13 cellular contexts compared by ENCODE assay signal in genomic region chr4:122583906-122584305, GRCh38. TPM values are rescaled to one million over a fixed set of nuclear protein-coding genes. Genes with fewer than 3 reads are reported as not detected.
DNase-seq lines count a peak whose midpoint lies in the region; ATAC-seq and TF ChIP-seq lines count a peak whose summit lies in the region.
"Had no signal": no experiment of that assay in that cellular context is flagged by ENCODE, and none has a peak within 500 bp of the region (broad histone marks: within the 10 kb centered on the region; RNA-seq: fewer than 3 reads in every experiment).

No MANE protein-coding gene starts in this region.

- peaks cover 8% of the 10 kb centered on the region for H3K4me1 ChIP-seq in RWPE2 (ENCODE audit: insufficient read depth, poor library complexity, severe bottlenecking)
- H3K4me1 ChIP-seq in CD8-positive, alpha-beta T cell (ENCODE audit: insufficient read depth, low read length), result peaks cover 6% of the 10 kb centered on the region
- no peaks in the 10 kb centered on the region for H3K4me1 ChIP-seq in HAP-1

- no peaks in the 10 kb centered on the region for H3K9me3 Mint-ChIP-seq in activated CD4-positive, alpha-beta T cell treated with anti-CD3 and anti-CD28 coated beads for 36 hours (ENCODE audit: low read depth)
- no peaks in the 10 kb centered on the region for H3K9me3 Mint-ChIP-seq in CD8-positive, alpha-beta T cell
- H3K9me3 Mint-ChIP-seq: dendritic cell treated with granulocyte-macrophage colony-stimulating factor and Interleukin-4, amounts not matched to agents 40 ng/mL and 50 ng/mL, for 4 days; type B pancreatic cell had no signal

- H3K36me3 ChIP-seq in RWPE2 (ENCODE audit: low read depth) (no peaks in the 10 kb centered on the region), HAP-1 (replicated peaks) (no peaks in the 10 kb centered on the region)
- H3K36me3 ChIP-seq in CD8-positive, alpha-beta T cell (ENCODE audit: insufficient read depth, low read length), result no peaks in the 10 kb centered on the region

- intact Hi-C loops in activated CD4-positive, alpha-beta T cell treated with anti-CD3 and anti-CD28 coated beads for 36 hours (cut with DNase I, micrococcal nuclease), result loop anchor here in 1 of 2 experiments (1.0 to 2.0 kb wide), 3 partner anchors 18 to 339 kb away; partner anchors contain the start of genes IL21 and NUDT6
- intact Hi-C loops in dorsolateral prefrontal cortex (cut with DNase I), result no loop called here
- intact Hi-C loops in CD8-positive, alpha-beta T cell (cut with DNase I, micrococcal nuclease), result loop anchor here in 1 of 2 experiments (10.0 kb wide), 1 partner anchor 341 kb away; the partner anchor contains the start of gene NUDT6

- peak overlapping the region; percentile 44 for H3K4me3 Mint-ChIP-seq in activated CD4-positive, alpha-beta T cell treated with anti-CD3 and anti-CD28 coated beads for 36 hours
- H3K4me3 Mint-ChIP-seq in CD8-positive, alpha-beta T cell, result no peak overlapping the region
- H3K4me3 Mint-ChIP-seq: dendritic cell treated with granulocyte-macrophage colony-stimulating factor and Interleukin-4, amounts not matched to agents 40 ng/mL and 50 ng/mL, for 4 days; type B pancreatic cell had no signal

- TF ChIP-seq CTCF in RWPE2 (IDR thresholded peaks at IDR 0.05; ENCODE audit: poor library complexity, severe bottlenecking) (no peak), dorsolateral prefrontal cortex (IDR thresholded peaks at IDR 0.05 in 54 of 56, conservative IDR thresholded peaks at IDR 0.05 in 2 of 56; ENCODE audit: low read depth in 1 of 56, partially characterized antibody in 56 of 56) (no peak)
- TF ChIP-seq CTCF in CD8-positive, alpha-beta T cell (IDR thresholded peaks at IDR 0.05), result no peak

- H3K27me3 Mint-ChIP-seq in activated CD4-positive, alpha-beta T cell treated with anti-CD3 and anti-CD28 coated beads for 36 hours, result no peaks in the 10 kb centered on the region
- no peaks in the 10 kb centered on the region for H3K27me3 Mint-ChIP-seq in CD8-positive, alpha-beta T cell (ENCODE audit: low read depth)
- H3K27me3 Mint-ChIP-seq: dendritic cell treated with granulocyte-macrophage colony-stimulating factor and Interleukin-4, amounts not matched to agents 40 ng/mL and 50 ng/mL, for 4 days had no signal

- ATAC-seq in activated CD4-positive, alpha-beta T cell treated with anti-CD3 and anti-CD28 coated beads for 36 hours, result no peak
- peak; percentile 38; the same call in 2 of the 3 replicates for ATAC-seq in RWPE2 (ENCODE audit: low read depth)
- no peak for ATAC-seq in CD8-positive, alpha-beta T cell

- H3K9me3 ChIP-seq in RWPE2 (ENCODE audit: severe bottlenecking) (no peaks in the 10 kb centered on the region), HAP-1 (no peaks in the 10 kb centered on the region)
- H3K9me3 ChIP-seq in CD8-positive, alpha-beta T cell (ENCODE audit: low read length), result no peaks in the 10 kb centered on the region

- H3K4me1 Mint-ChIP-seq in activated CD4-positive, alpha-beta T cell treated with anti-CD3 and anti-CD28 coated beads for 36 hours, result peaks cover 63% of the 10 kb centered on the region
- peaks cover 13% of the 10 kb centered on the region for H3K4me1 Mint-ChIP-seq in CD8-positive, alpha-beta T cell (ENCODE audit: low read depth)

- H3K4me3 ChIP-seq in RWPE2 (ENCODE audit: severe bottlenecking) (no peak overlapping the region), dorsolateral prefrontal cortex (peak overlapping the region in 10 of 59 donors; percentile 2 to 39 (median 7)), HAP-1 (no peak overlapping the region)
- H3K4me3 ChIP-seq in CD8-positive, alpha-beta T cell (ENCODE audit: low read depth, low read length), result no peak overlapping the region

- CTCF ChIA-PET in activated CD4-positive, alpha-beta T cell treated with anti-CD3 and anti-CD28 coated beads for 36 hours (lab: Charles Lee), result interaction anchor here (0.9 to 2.5 kb wide), 7 partner anchors 17 to 330 kb away, joined by 3 to 12 read pairs (median 4); no protein-coding TSS in a partner anchor
- CTCF ChIA-PET in CD8-positive, alpha-beta T cell (lab: Charles Lee), result interaction anchor here (1.8 kb wide), 1 partner anchor 133 kb away, joined by 4 read pairs; no protein-coding TSS in a partner anchor

- POLR2A ChIA-PET in activated CD4-positive, alpha-beta T cell treated with anti-CD3 and anti-CD28 coated beads for 36 hours (lab: Charles Lee), result interaction anchor here (0.9 kb wide), 1 partner anchor 149 kb away, joined by 3 read pairs; the partner anchor contains the start of gene BBS12
- POLR2A ChIA-PET in CD8-positive, alpha-beta T cell (lab: Charles Lee), result no interaction called here

- in situ Hi-C loops in HAP-1 (cut with MboI; ENCODE audit: low sequenced_read_pairs), result no loop called here

- no peaks in the 10 kb centered on the region for H3K36me3 Mint-ChIP-seq in activated CD4-positive, alpha-beta T cell treated with anti-CD3 and anti-CD28 coated beads for 36 hours (ENCODE audit: low read depth)
- H3K36me3 Mint-ChIP-seq in CD8-positive, alpha-beta T cell, result no peaks in the 10 kb centered on the region
- H3K36me3 Mint-ChIP-seq: type B pancreatic cell had no signal

- H3K27ac Mint-ChIP-seq in activated CD4-positive, alpha-beta T cell treated with anti-CD3 and anti-CD28 coated beads for 36 hours, result peak overlapping the region; percentile 92
- H3K27ac Mint-ChIP-seq in CD8-positive, alpha-beta T cell, result no peak overlapping the region
- H3K27ac Mint-ChIP-seq: dendritic cell treated with granulocyte-macrophage colony-stimulating factor and Interleukin-4, amounts not matched to agents 40 ng/mL and 50 ng/mL, for 4 days; type B pancreatic cell had no signal

- no peak for DNase-seq in activated CD4-positive, alpha-beta T cell treated with anti-CD3 and anti-CD28 coated beads for 36 hours
- no peak for DNase-seq in activated CD4-positive, alpha-beta T cell treated with anti-CD3 and anti-CD28 coated beads for 48 hours
- no peak for DNase-seq in RWPE2 (ENCODE audit: low spot score)
- DNase-seq in dorsolateral prefrontal cortex, result peak in 4 of 10 donors; percentile 32 to 54 (median 41)
- DNase-seq in putamen (ENCODE audit: low spot score), result peak; percentile 50
- DNase-seq in HUDEP-2 (lab: John Stamatoyannopoulos, UW; ENCODE audit: unreplicated experiment in 76 of 76), result no peak
- DNase-seq in CD8-positive, alpha-beta T cell, result no peak
- no peak for DNase-seq in HAP-1 (ENCODE audit: low spot score in 2 of 2)
- DNase-seq: GF-D8, NCI-H146, RPMI8226 had no signal

- H3K27me3 ChIP-seq in RWPE2 (ENCODE audit: insufficient read depth, poor library complexity, severe bottlenecking), result no peaks in the 10 kb centered on the region
- no peaks in the 10 kb centered on the region for H3K27me3 ChIP-seq in dorsolateral prefrontal cortex
- H3K27me3 ChIP-seq in CD8-positive, alpha-beta T cell (ENCODE audit: insufficient read depth, low read length), result no peaks in the 10 kb centered on the region
- no peaks in the 10 kb centered on the region for H3K27me3 ChIP-seq in HAP-1 (ENCODE audit: low read depth)

- no peak overlapping the region for H3K27ac ChIP-seq in RWPE2 (ENCODE audit: poor library complexity, severe bottlenecking)
- H3K27ac ChIP-seq in dorsolateral prefrontal cortex, result peak overlapping the region; percentile 44 to 99 (median 91)
- H3K27ac ChIP-seq in CD8-positive, alpha-beta T cell (ENCODE audit: low read depth, low read length), result no peak overlapping the region

RNA-seq across cellular contexts. Expression of gene IL21, which starts 37.0 kb away (rescaled TPM):
- total RNA-seq in activated CD4-positive, alpha-beta T cell treated with anti-CD3 and anti-CD28 coated beads for 36 hours, result 10 to 100 TPM; 50.0 to 65.1 TPM
- total RNA-seq in dorsolateral prefrontal cortex, result not detected
- total RNA-seq in CD8-positive, alpha-beta T cell, result not detected

Comparison
In these comparisons a context has a peak if more than half of its experiments do, and no peak if none do; other contexts are left out.
1. H3K27ac ChIP-seq: peak in dorsolateral prefrontal cortex (59 of 59); none in RWPE2 (single experiment) and CD8-positive, alpha-beta T cell (single experiment).
2. RNA of gene IL21, which starts 37.0 kb away (total RNA-seq): 50.0 to 65.1 TPM in activated CD4-positive, alpha-beta T cell treated with anti-CD3 and anti-CD28 coated beads for 36 hours; not detected in CD8-positive, alpha-beta T cell and not detected in dorsolateral prefrontal cortex; every median in the first group is over 10 times any median in the second.